16 cellular contexts compared by ENCODE assay signal in genomic region chr19:18141031-18141430, GRCh38. TPM values are rescaled to one million over a fixed set of nuclear protein-coding genes. Genes with fewer than 3 reads are reported as not detected.
DNase-seq lines count a peak whose midpoint lies in the region; ATAC-seq lines count a peak whose summit lies in the region.
"Had no signal": no experiment of that assay in that cellular context is flagged by ENCODE, and none has a peak within 500 bp of the region (broad histone marks: within the 10 kb centered on the region; RNA-seq: fewer than 3 reads in every experiment).

No MANE protein-coding gene starts in this region.

- no peaks in the 10 kb centered on the region for H3K27me3 ChIP-seq in GM23248 (replicated peaks; ENCODE audit: insufficient read depth)

- no peaks in the 10 kb centered on the region for H3K27me3 Mint-ChIP-seq in activated naive CD4-positive, alpha-beta T cell treated with anti-CD3 and anti-CD28 coated beads for 36 hours (ENCODE audit: low read depth)
- H3K27me3 Mint-ChIP-seq: CD4-positive, alpha-beta T cell had no signal

- WGBS in GM23248 (ENCODE audit: low coverage in 1 of 2, low lambda C conversion rate in 2 of 2, missing lambda C conversion rate in 2 of 2), 2 experiments, result 86% methylated on average over 5 to 6 of the region's 6 CpGs

- no peak overlapping the region for H2AFZ ChIP-seq in GM23248

- peak; percentile 19 for DNase-seq in AG08395 (ENCODE audit: low spot score)
- peak; percentile 31 for DNase-seq in GM23248
- peak; percentile 65 for DNase-seq in MV-4-11 (lab: John Stamatoyannopoulos, UW)
- DNase-seq in amniotic epithelial cell (ENCODE audit: low read depth), result peak; percentile 36
- DNase-seq in NCI-H2227 (lab: John Stamatoyannopoulos, UW; ENCODE audit: unreplicated experiment), result no peak
- no peak for DNase-seq in activated naive CD4-positive, alpha-beta T cell treated with anti-CD3 and anti-CD28 coated beads for 36 hours
- DNase-seq in NCI-H226, result no peak
- DNase-seq: ACHN; AML-193; Caco-2; CD4-positive, alpha-beta T cell; H9 had no signal

- H3K4me2 ChIP-seq in GM23248 (ENCODE audit: unreplicated experiment), result no peak overlapping the region

- peaks cover 2% of the 10 kb centered on the region for H3K9me3 Mint-ChIP-seq in activated naive CD4-positive, alpha-beta T cell treated with anti-CD3 and anti-CD28 coated beads for 36 hours
- H3K9me3 Mint-ChIP-seq: CD4-positive, alpha-beta T cell had no signal

- H3K4me3 ChIP-seq in GM23248, result no peak overlapping the region

- ATAC-seq in GM19328 (IDR thresholded peaks at IDR 0.05; ENCODE audit: unreplicated experiment), result no peak

- no peaks in the 10 kb centered on the region for H3K79me2 ChIP-seq in GM23248 (ENCODE audit: insufficient read depth)

- intact Hi-C loops in activated naive CD4-positive, alpha-beta T cell treated with anti-CD3 and anti-CD28 coated beads for 36 hours (cut with micrococcal nuclease), result no loop called here

- H3K27ac Mint-ChIP-seq in activated naive CD4-positive, alpha-beta T cell treated with anti-CD3 and anti-CD28 coated beads for 36 hours, result no peak overlapping the region
- H3K27ac Mint-ChIP-seq: CD4-positive, alpha-beta T cell; H9 had no signal

- H3F3A ChIP-seq in GM23248 (ENCODE audit: insufficient read depth), result no peaks in the 10 kb centered on the region

- H4K20me1 ChIP-seq in GM23248 (ENCODE audit: insufficient read depth), result no peaks in the 10 kb centered on the region

- in situ Hi-C loops in GM23248 (cut with MboI), result no loop called here

- H3K4me3 Mint-ChIP-seq in activated naive CD4-positive, alpha-beta T cell treated with anti-CD3 and anti-CD28 coated beads for 36 hours, result no peak overlapping the region
- H3K4me3 Mint-ChIP-seq: CD4-positive, alpha-beta T cell; H9 had no signal

- H3K9me3 ChIP-seq in GM23248 (ENCODE audit: low read depth), result no peaks in the 10 kb centered on the region
- H3K9me3 ChIP-seq: Caco-2 had no signal

- H3K36me3 ChIP-seq in GM23248 (ENCODE audit: low read depth), result peaks cover 13% of the 10 kb centered on the region; the same call in 1 of the 2 replicates

- CTCF ChIA-PET in activated naive CD4-positive, alpha-beta T cell treated with anti-CD3 and anti-CD28 coated beads for 36 hours (lab: Charles Lee), result interaction anchor here (1.5 kb wide), 1 partner anchor 10 kb away, joined by 5 read pairs; no protein-coding TSS in a partner anchor

- no peak overlapping the region for H3K9ac ChIP-seq in GM23248

- no peaks in the 10 kb centered on the region for H3K4me1 ChIP-seq in GM23248 (ENCODE audit: insufficient read depth)
- H3K4me1 ChIP-seq: Caco-2 had no signal

- H3K27ac ChIP-seq in GM23248, result no peak overlapping the region
- H3K27ac ChIP-seq: C4-2B had no signal

- no peaks in the 10 kb centered on the region for H3K4me1 Mint-ChIP-seq in activated naive CD4-positive, alpha-beta T cell treated with anti-CD3 and anti-CD28 coated beads for 36 hours (ENCODE audit: low read depth)
- H3K4me1 Mint-ChIP-seq: H9 had no signal

- H3K36me3 Mint-ChIP-seq in activated naive CD4-positive, alpha-beta T cell treated with anti-CD3 and anti-CD28 coated beads for 36 hours (ENCODE audit: low read depth), result peaks cover 23% of the 10 kb centered on the region

- no peaks in the 10 kb centered on the region for H3K9me2 ChIP-seq in GM23248 (ENCODE audit: insufficient read depth)

RNA-seq across cellular contexts. Expression of gene PIK3R2, which starts 11.9 kb away (rescaled TPM):
- 29.2 and 48.9 TPM in 2 replicates for total RNA-seq in GM23248 (2014; rRNA removed; shearing (Covaris generic))
- polyA plus RNA-seq in GM23248 (2016; fragmentation: Nextera tagmentation; extraction: Ambion mirVana), result 1.5 and 1.6 TPM in 2 replicates
- total RNA-seq in activated naive CD4-positive, alpha-beta T cell treated with anti-CD3 and anti-CD28 coated beads for 36 hours, result 10 to 100 TPM; 16.1 to 16.3 TPM

RNA-seq across cellular contexts. Expression of gene IFI30, which starts 32.6 kb away (rescaled TPM):
- total RNA-seq in GM23248 (2014; rRNA removed; shearing (Covaris generic)), result 0.86 and 15.9 TPM in 2 replicates
- 10.3 and 14.3 TPM in 2 replicates for polyA plus RNA-seq in GM23248 (2016; fragmentation: Nextera tagmentation; extraction: Ambion mirVana)
- total RNA-seq in activated naive CD4-positive, alpha-beta T cell treated with anti-CD3 and anti-CD28 coated beads for 36 hours, result 10 to 100 TPM; 19.0 to 20.8 TPM

RNA-seq across cellular contexts. Expression of gene MAST3, which starts 43.5 kb away (rescaled TPM):
- 3.2 and 3.8 TPM in 2 replicates for total RNA-seq in GM23248 (2014; rRNA removed; shearing (Covaris generic))
- 5.6 and 6.1 TPM in 2 replicates for polyA plus RNA-seq in GM23248 (2016; fragmentation: Nextera tagmentation; extraction: Ambion mirVana)
- 10 to 100 TPM; 12.8 to 13.5 TPM for total RNA-seq in activated naive CD4-positive, alpha-beta T cell treated with anti-CD3 and anti-CD28 coated beads for 36 hours

RNA-seq across cellular contexts. Expression of gene MPV17L2, which starts 52.0 kb away (rescaled TPM):
- total RNA-seq in GM23248 (2014; rRNA removed; shearing (Covaris generic)), result 43.2 and 69.4 TPM in 2 replicates
- 21.0 and 22.4 TPM in 2 replicates for polyA plus RNA-seq in GM23248 (2016; fragmentation: Nextera tagmentation; extraction: Ambion mirVana)
- 1 to 10 TPM; 6.3 to 6.5 TPM for total RNA-seq in activated naive CD4-positive, alpha-beta T cell treated with anti-CD3 and anti-CD28 coated beads for 36 hours

RNA-seq across cellular contexts. Expression of gene IL12RB1, which starts 54.3 kb away (rescaled TPM):
- total RNA-seq in GM23248 (2014; rRNA removed; shearing (Covaris generic)), result not detected in 2 replicates
- polyA plus RNA-seq in GM23248 (2016; fragmentation: Nextera tagmentation; extraction: Ambion mirVana), result not detected in 2 replicates
- total RNA-seq in activated naive CD4-positive, alpha-beta T cell treated with anti-CD3 and anti-CD28 coated beads for 36 hours, result 10 to 100 TPM; 10.1 to 14.4 TPM
- total RNA-seq: Caco-2, H1, H9, HT-29 had no signal

Comparison
In these comparisons a context has a peak if more than half of its experiments do, and no peak if none do; other contexts are left out.
1. DNase-seq: peak in AG08395 (single experiment), GM23248 (single experiment), MV-4-11 (single experiment) and amniotic epithelial cell (single experiment); none in NCI-H2227 (single experiment), activated naive CD4-positive, alpha-beta T cell treated with anti-CD3 and anti-CD28 coated beads for 36 hours (single experiment) and NCI-H226 (single experiment).